2 cellular contexts compared by ENCODE assay signal in the genomic region with DNA sequence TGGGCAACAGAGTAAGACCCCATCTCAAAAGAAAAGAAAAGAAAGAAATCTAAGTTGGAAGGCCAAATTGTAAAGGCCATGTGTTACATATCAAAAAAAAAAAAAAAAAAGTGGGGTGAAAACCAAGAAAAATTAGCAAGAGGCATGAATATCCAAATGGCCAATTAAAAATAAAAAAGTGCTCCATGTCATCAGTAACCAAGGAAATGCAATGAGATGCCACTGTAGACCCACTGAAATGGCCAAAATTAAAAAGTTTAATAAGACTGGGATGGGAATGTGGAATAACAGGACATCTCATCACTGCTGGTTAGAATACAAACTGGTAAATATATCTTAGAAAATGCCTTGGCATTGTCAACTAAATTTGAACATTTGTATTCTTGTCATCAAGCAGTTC.
TF ChIP-seq lines count a peak whose summit lies in the region.

No MANE protein-coding gene starts in this region.

TF ChIP-seq in HepG2, 621 proteins besides CTCF, POLR2A, EP300 and RAD21:
- no peak for TF ChIP-seq GLI4 (CRISPR knock-in tag; IDR thresholded peaks at IDR 0.05; ENCODE audit: borderline replicate concordance)
- TF ChIP-seq, protein P1, sequence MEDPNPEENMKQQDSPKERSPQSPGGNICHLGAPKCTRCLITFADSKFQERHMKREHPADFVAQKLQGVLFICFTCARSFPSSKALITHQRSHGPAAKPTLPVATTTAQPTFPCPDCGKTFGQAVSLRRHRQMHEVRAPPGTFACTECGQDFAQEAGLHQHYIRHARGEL (CRISPR knock-in tag; IDR thresholded peaks at IDR 0.05): no peak
- TF ChIP-seq RFXANK (CRISPR knock-in tag; IDR thresholded peaks at IDR 0.05): 0 out of 2 replicates have a peak, but pooled peaks have one; percentile 49
- TF ChIP-seq NRL (CRISPR knock-in tag; IDR thresholded peaks at IDR 0.05; ENCODE audit: borderline replicate concordance): no peak
- no peak for TF ChIP-seq ZBTB8A (CRISPR knock-in tag; IDR thresholded peaks at IDR 0.05; ENCODE audit: borderline replicate concordance, low read depth)
- TF ChIP-seq RFX5 (IDR thresholded peaks at IDR 0.05; ENCODE audit: low read depth, low read length): peak; percentile 90

TF ChIP-seq in H1, 55 proteins besides CTCF, POLR2A, EP300 and RAD21:
- TF ChIP-seq POLR2AphosphoS5 (IDR thresholded peaks at IDR 0.05; ENCODE audit: low read depth, low read length) (no peak), BCL11A (IDR thresholded peaks at IDR 0.05; ENCODE audit: low read depth in 2 of 2, low read length in 2 of 2) (no peak), RFX5 (IDR thresholded peaks at IDR 0.05; ENCODE audit: borderline replicate concordance, low read depth, low read length) (peak; percentile 54; the same call in 1 of the 2 replicates), SP1 (IDR thresholded peaks at IDR 0.05; ENCODE audit: low read depth, low read length) (no peak)
